ENCODE assay signal across 12 cellular contexts in genomic region chr17:64494121-64494520, GRCh38. TPM values are rescaled to one million over a fixed set of nuclear protein-coding genes. Genes with fewer than 3 reads are reported as not detected.
DNase-seq lines count a peak whose midpoint lies in the region; ATAC-seq lines count a peak whose summit lies in the region.
"Had no signal": no experiment of that assay in that cellular context is flagged by ENCODE, and none has a peak within 500 bp of the region (broad histone marks: within the 10 kb centered on the region; RNA-seq: fewer than 3 reads in every experiment).

No MANE protein-coding gene starts in this region.

- H4K20me1 ChIP-seq in BLaER1 = peaks cover 72% of the 10 kb centered on the region

- H3K9me3 ChIP-seq in BLaER1 = no peaks in the 10 kb centered on the region
- no peaks in the 10 kb centered on the region for H3K9me3 ChIP-seq in HAP-1
- H3K9me3 ChIP-seq in adipocyte (ENCODE audit: control insufficient read depth, low read length) = no peaks in the 10 kb centered on the region
- H3K9me3 ChIP-seq: ascending aorta, thoracic aorta had no signal

- H3K27me3 ChIP-seq in BLaER1 (no peaks in the 10 kb centered on the region), HAP-1 (ENCODE audit: low read depth) (no peaks in the 10 kb centered on the region), adipocyte (replicated peaks; ENCODE audit: control insufficient read depth, insufficient read depth, low read length) (no peaks in the 10 kb centered on the region)
- H3K27me3 ChIP-seq: ascending aorta, hepatocyte had no signal

- no peak for ATAC-seq in left lobe of liver
- ATAC-seq: activated CD4-positive, CD25-positive, alpha-beta regulatory T cell treated with anti-CD3 and anti-CD28 coated beads, Interleukin-2, amount 50 U/mL, for 24 hours; HCT116 had no signal

- in situ Hi-C loops in HAP-1 (cut with MboI; ENCODE audit: low sequenced_read_pairs) = loop anchor here (10.0 kb wide), 1 partner anchor 69 kb away; no protein-coding TSS in a partner anchor

- no peak for DNase-seq in HAP-1 (ENCODE audit: low spot score in 2 of 2)
- peak; percentile 20 for DNase-seq in adipocyte (ENCODE audit: low read depth)
- DNase-seq in NCI-H2107 treated with DMSO at 0.1 percent for 48 hours (lab: John Stamatoyannopoulos, UW; ENCODE audit: unreplicated experiment) = no peak
- DNase-seq in left lobe of liver (ENCODE audit: low spot score) = no peak
- no peak for DNase-seq in epidermal melanocyte (ENCODE audit: insufficient read length, low spot score)
- DNase-seq: SHP77 treated with DMSO at 0.1 percent for 48 hours had no signal

- peak overlapping the region; percentile 87 for H3K4me2 ChIP-seq in BLaER1

- no peak overlapping the region for H3K27ac ChIP-seq in BLaER1
- H3K27ac ChIP-seq: ascending aorta, hepatocyte, thoracic aorta had no signal

- H3K9ac ChIP-seq in BLaER1 (peak overlapping the region; percentile 85; the same call in 1 of the 2 replicates), adipocyte (ENCODE audit: low read length) (no peak overlapping the region)

- H3K4me3 ChIP-seq in BLaER1 (peak overlapping the region; percentile 74), HAP-1 (peak overlapping the region; percentile 69), adipocyte (ENCODE audit: low read length) (no peak overlapping the region)
- H3K4me3 ChIP-seq: ascending aorta, hepatocyte, thoracic aorta had no signal

- H3K36me3 ChIP-seq in BLaER1 = peaks cover 54% of the 10 kb centered on the region
- H3K36me3 ChIP-seq in HAP-1 (replicated peaks) = peaks cover 50% of the 10 kb centered on the region
- peaks cover 32% of the 10 kb centered on the region for H3K36me3 ChIP-seq in adipocyte (ENCODE audit: control insufficient read depth, insufficient read depth, low read length, severe bottlenecking)

- H3K4me1 ChIP-seq in BLaER1 = peaks cover 52% of the 10 kb centered on the region
- peaks cover 10% of the 10 kb centered on the region for H3K4me1 ChIP-seq in HAP-1
- H3K4me1 ChIP-seq in adipocyte (ENCODE audit: control insufficient read depth, insufficient read depth, low read length) = peaks cover 36% of the 10 kb centered on the region

RNA-seq across cellular contexts. Expression of gene POLG2, which starts 2.7 kb away (rescaled TPM):
- total RNA-seq in left lobe of liver = 9.0 TPM

RNA-seq across cellular contexts. Expression of gene DDX5, which starts 12.0 kb away (rescaled TPM):
- total RNA-seq in left lobe of liver = 245 TPM

RNA-seq across cellular contexts. Expression of gene CEP95, which starts 12.7 kb away (rescaled TPM):
- 11.1 TPM for total RNA-seq in left lobe of liver

RNA-seq across cellular contexts. Expression of gene MILR1, which starts 45.2 kb away (rescaled TPM):
- total RNA-seq in left lobe of liver = 0.33 TPM
